ENCODE assay signal across 9 cellular contexts in genomic region chr2:121075641-121076500, GRCh38.
DNase-seq lines count a peak whose midpoint lies in the region; ATAC-seq and TF ChIP-seq lines count a peak whose summit lies in the region.
"Had no signal": no experiment of that assay in that cellular context is flagged by ENCODE, and none has a peak within 500 bp of the region (broad histone marks: within the 10 kb centered on the region; RNA-seq: fewer than 3 reads in every experiment).

No MANE protein-coding gene starts in this region.

- no peaks in the 10 kb centered on the region for H3K79me2 ChIP-seq in ACC112 (ENCODE audit: control insufficient read depth, insufficient read depth, low read length, unreplicated experiment)

- no peaks in the 10 kb centered on the region for H3K27me3 ChIP-seq in ACC112 (ENCODE audit: insufficient read depth, low read length)
- H3K27me3 ChIP-seq in layer of hippocampus (ENCODE audit: control insufficient read depth, insufficient read depth, low read length), result peaks cover 2% of the 10 kb centered on the region

- peak overlapping the region; percentile 72 for H3K4me3 Mint-ChIP-seq in WTC11

- peak overlapping the region; percentile 61 for H3K27ac ChIP-seq in ACC112 (ENCODE audit: low read depth, low read length)
- H3K27ac ChIP-seq in layer of hippocampus (ENCODE audit: low read depth, low read length), result peak overlapping the region; percentile 30

- DNase-seq in HK-2 (ENCODE audit: unreplicated experiment), result peak; percentile 37
- DNase-seq in WTC11 (ENCODE audit: low spot score), result peak; percentile 58
- DNase-seq in RKO (ENCODE audit: low spot score), result no peak
- DNase-seq: activated effector memory CD4-positive, alpha-beta T cell treated with Interleukin-2 at 50 U/mL for 16 hours had no signal

- CTCF ChIA-PET in WTC11 (lab: Charles Lee), result interaction anchor here (0.6 to 5.3 kb wide), 29 partner anchors 10 to 733 kb away, joined by 3 to 54 read pairs (median 4); no protein-coding TSS in a partner anchor

- no peak for TF ChIP-seq CTCF in WTC11 (IDR thresholded peaks at IDR 0.05)

- peaks cover 13% of the 10 kb centered on the region for H3K4me1 ChIP-seq in ACC112 (ENCODE audit: control insufficient read depth, insufficient read depth, low read length, unreplicated experiment)

- POLR2A ChIA-PET in WTC11 (lab: Charles Lee), result interaction anchor here (0.6 to 2.2 kb wide), 42 partner anchors 8 to 823 kb away, joined by 3 to 33 read pairs (median 4); partner anchors contain the start of genes GLI2, RALB and RNU4ATAC

- H3K36me3 ChIP-seq in ACC112 (ENCODE audit: insufficient read depth, low read length), result no peaks in the 10 kb centered on the region

- no peak overlapping the region for H3K27ac Mint-ChIP-seq in WTC11

- H3K27me3 Mint-ChIP-seq in WTC11 (ENCODE audit: low read depth), result peaks cover 48% of the 10 kb centered on the region

- H3K4me1 Mint-ChIP-seq in WTC11, result peaks cover 18% of the 10 kb centered on the region

- no peaks in the 10 kb centered on the region for H3K9me3 Mint-ChIP-seq in WTC11

- H3K4me3 ChIP-seq in ACC112 (ENCODE audit: low read depth, low read length), result peak overlapping the region; percentile 65

- no peak overlapping the region for H2AFZ ChIP-seq in ACC112 (ENCODE audit: low read length, unreplicated experiment)

- ATAC-seq in WTC11, result peak; percentile 22
- no peak for ATAC-seq in GM19463 (IDR thresholded peaks at IDR 0.05; ENCODE audit: unreplicated experiment)
- ATAC-seq in GM18867 (IDR thresholded peaks at IDR 0.05; ENCODE audit: unreplicated experiment), result no peak
- ATAC-seq in HG03039 (IDR thresholded peaks at IDR 0.05; ENCODE audit: unreplicated experiment), result no peak

- H3K36me3 Mint-ChIP-seq in WTC11, result no peaks in the 10 kb centered on the region

TF ChIP-seq in WTC11, 78 proteins besides CTCF, POLR2A, EP300 and RAD21:
- 0 out of 2 replicates have a peak, but pooled peaks have one; percentile 64 for TF ChIP-seq ZBTB21 (CRISPR knock-in tag; IDR thresholded peaks at IDR 0.05; ENCODE audit: borderline replicate concordance)
- no peak for TF ChIP-seq TEAD1 (CRISPR knock-in tag; IDR thresholded peaks at IDR 0.05)
- TF ChIP-seq ETV6 (CRISPR knock-in tag; IDR thresholded peaks at IDR 0.05), result no peak
- peak; percentile 34; the same call in 1 of the 2 replicates for TF ChIP-seq ZNF263 (CRISPR knock-in tag; IDR thresholded peaks at IDR 0.05; ENCODE audit: low read depth)
